1 cellular context compared by ENCODE assay signal in the genomic region with DNA sequence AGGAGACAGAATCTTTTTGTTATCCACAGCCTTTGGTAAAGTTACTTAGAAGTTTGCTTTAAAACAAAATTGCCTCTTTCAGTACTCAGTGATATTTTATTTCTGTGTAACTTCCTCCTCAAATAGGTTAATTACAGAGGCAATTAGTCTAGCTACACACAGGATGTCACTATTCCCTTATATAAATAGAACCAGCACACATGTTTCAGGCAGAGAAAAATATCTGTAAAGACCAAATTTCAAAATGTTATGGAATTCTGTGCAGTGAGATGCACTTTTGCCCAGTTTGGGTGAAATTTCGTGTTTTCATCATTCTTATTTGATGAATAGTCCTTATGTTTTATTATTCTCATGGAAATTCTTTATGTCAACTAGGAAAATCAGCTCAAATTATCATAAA.
TF ChIP-seq lines count a peak whose summit lies in the region.

No MANE protein-coding gene starts in this region.

TF ChIP-seq in GM12878, 131 proteins besides CTCF, POLR2A, EP300 and RAD21:
- TF ChIP-seq STAT1 (conservative IDR thresholded peaks at IDR 0.05) (no peak), CBFB (IDR thresholded peaks at IDR 0.05; ENCODE audit: low read depth) (no peak), HDAC2 (IDR thresholded peaks at IDR 0.05) (no peak), HDAC6 (IDR thresholded peaks at IDR 0.05; ENCODE audit: unreplicated experiment) (no peak), CBX3 (IDR thresholded peaks at IDR 0.05; ENCODE audit: borderline replicate concordance, low read depth) (no peak), NR2C2 (IDR thresholded peaks at IDR 0.05; ENCODE audit: borderline replicate concordance, control insufficient read depth, insufficient read length, low read depth) (no peak), ZNF24 (IDR thresholded peaks at IDR 0.05) (no peak), MYC (IDR thresholded peaks at IDR 0.05; ENCODE audit: insufficient read depth, insufficient read length, insufficient replicate concordance, low read length, severe bottlenecking) (no peak), TCF3 (IDR thresholded peaks at IDR 0.05; ENCODE audit: borderline replicate concordance, insufficient read depth, low read depth, low read length) (no peak), RB1 (IDR thresholded peaks at IDR 0.05; ENCODE audit: borderline replicate concordance) (no peak), MTA2 (IDR thresholded peaks at IDR 0.05; ENCODE audit: low read depth) (no peak), KLF5 (IDR thresholded peaks at IDR 0.05; ENCODE audit: partially characterized antibody) (no peak), POLR2AphosphoS2 (IDR thresholded peaks at IDR 0.05; ENCODE audit: low read depth, low read length) (no peak), ATF7 (IDR thresholded peaks at IDR 0.05; ENCODE audit: low read depth) (no peak)
- TF ChIP-seq, protein P1, sequence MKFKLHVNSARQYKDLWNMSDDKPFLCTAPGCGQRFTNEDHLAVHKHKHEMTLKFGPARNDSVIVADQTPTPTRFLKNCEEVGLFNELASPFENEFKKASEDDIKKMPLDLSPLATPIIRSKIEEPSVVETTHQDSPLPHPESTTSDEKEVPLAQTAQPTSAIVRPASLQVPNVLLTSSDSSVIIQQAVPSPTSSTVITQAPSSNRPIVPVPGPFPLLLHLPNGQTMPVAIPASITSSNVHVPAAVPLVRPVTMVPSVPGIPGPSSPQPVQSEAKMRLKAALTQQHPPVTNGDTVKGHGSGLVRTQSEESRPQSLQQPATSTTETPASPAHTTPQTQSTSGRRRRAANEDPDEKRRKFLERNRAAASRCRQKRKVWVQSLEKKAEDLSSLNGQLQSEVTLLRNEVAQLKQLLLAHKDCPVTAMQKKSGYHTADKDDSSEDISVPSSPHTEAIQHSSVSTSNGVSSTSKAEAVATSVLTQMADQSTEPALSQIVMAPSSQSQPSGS (IDR thresholded peaks at IDR 0.05; ENCODE audit: low read length): no peak
